1 cellular context compared by ENCODE assay signal in genomic region chr19:47225746-47226425, GRCh38.
TF ChIP-seq lines count a peak whose summit lies in the region.

No MANE protein-coding gene starts in this region.

TF ChIP-seq in K562, 482 proteins besides CTCF, POLR2A, EP300 and RAD21 (continued from another document and continues in another):
- no peak; a peak in 2 of 4 replicates for TF ChIP-seq ZNF639 (CRISPR knock-in tag; conservative IDR thresholded peaks at IDR 0.05 in 1 of 2, IDR thresholded peaks at IDR 0.05 in 1 of 2)
- TF ChIP-seq ZNF75A (CRISPR knock-in tag; IDR thresholded peaks at IDR 0.05), result peak; percentile 34; the same call in 1 of the 2 replicates
- TF ChIP-seq COPS2 (conservative IDR thresholded peaks at IDR 0.05), result no peak
- TF ChIP-seq ZNF707 (CRISPR knock-in tag; conservative IDR thresholded peaks at IDR 0.05), result no peak
- TF ChIP-seq ZNF696 (CRISPR knock-in tag; conservative IDR thresholded peaks at IDR 0.05), result no peak
- no peak for TF ChIP-seq SIX5 (IDR thresholded peaks at IDR 0.05; ENCODE audit: borderline replicate concordance in 1 of 2, insufficient read depth in 1 of 2, low read depth in 1 of 2, low read length in 2 of 2)
- TF ChIP-seq POLR2AphosphoS2 (IDR thresholded peaks at IDR 0.05; ENCODE audit: low read length), result peak; percentile 87
- no peak for TF ChIP-seq TCF7L2 (IDR thresholded peaks at IDR 0.05; ENCODE audit: low read depth, low read length)
- 0 out of 2 replicates have a peak, but pooled peaks have one; percentile 24 for TF ChIP-seq SIN3B (IDR thresholded peaks at IDR 0.05; ENCODE audit: low read depth)
- no peak for TF ChIP-seq SPI1 (IDR thresholded peaks at IDR 0.05; ENCODE audit: borderline replicate concordance, low read depth, low read length)
- TF ChIP-seq PURB (CRISPR knock-in tag; IDR thresholded peaks at IDR 0.05; ENCODE audit: low read depth), result no peak
- TF ChIP-seq PHF8 (IDR thresholded peaks at IDR 0.05; ENCODE audit: borderline replicate concordance, low read length), result peak; percentile 61; the same call in 1 of the 2 replicates
- no peak for TF ChIP-seq ZNF384 (IDR thresholded peaks at IDR 0.05; ENCODE audit: low read depth, low read length)
- peak; percentile 99 for TF ChIP-seq POLR2AphosphoS5 (IDR thresholded peaks at IDR 0.05; ENCODE audit: control insufficient read depth, insufficient read depth, low read depth, low read length)
- peak; percentile 36 for TF ChIP-seq TEAD4 (IDR thresholded peaks at IDR 0.05; ENCODE audit: low read length)
- no peak for TF ChIP-seq TEAD4 (CRISPR knock-in tag; IDR thresholded peaks at IDR 0.05; ENCODE audit: borderline replicate concordance)
- no peak for TF ChIP-seq MTA2 (IDR thresholded peaks at IDR 0.05; ENCODE audit: low read depth)
- TF ChIP-seq VEZF1 (CRISPR knock-in tag; IDR thresholded peaks at IDR 0.05), result peak; percentile 93
- peak; percentile 97; the same call in 1 of the 2 replicates for TF ChIP-seq AFF4 (CRISPR knock-in tag; IDR thresholded peaks at IDR 0.05)
- no peak for TF ChIP-seq CHD1 (IDR thresholded peaks at IDR 0.05; ENCODE audit: low read length)
- no peak for TF ChIP-seq ZNF184 (CRISPR knock-in tag; IDR thresholded peaks at IDR 0.05)
- no peak for TF ChIP-seq FUS (optimal IDR thresholded peaks at IDR 0.05; ENCODE audit: low read depth, low read length)
- TF ChIP-seq ID3 (CRISPR knock-in tag; IDR thresholded peaks at IDR 0.05), result no peak
- TF ChIP-seq ID3 (tag; IDR thresholded peaks at IDR 0.05), result no peak
- no peak for TF ChIP-seq HNRNPLL (IDR thresholded peaks at IDR 0.05; ENCODE audit: low read depth, low read length, poor library complexity, severe bottlenecking)
- peak; percentile 96 to 100 for TF ChIP-seq NONO (IDR thresholded peaks at IDR 0.05; ENCODE audit: low read depth in 2 of 2, low read length in 1 of 2)
- no peak for TF ChIP-seq SUPT5H (IDR thresholded peaks at IDR 0.05)
- peak; percentile 34 to 46; a peak in 1 of 4 replicates for TF ChIP-seq SIN3A (IDR thresholded peaks at IDR 0.05; ENCODE audit: borderline replicate concordance in 2 of 2, control insufficient read depth in 1 of 2, low read depth in 2 of 2, low read length in 2 of 2)
- peak; percentile 76 for TF ChIP-seq NFE2 (IDR thresholded peaks at IDR 0.05; ENCODE audit: low read depth)
- 0 out of 2 replicates have a peak, but pooled peaks have one; percentile 13 for TF ChIP-seq ZBTB12 (CRISPR knock-in tag; IDR thresholded peaks at IDR 0.05)
- peak; percentile 97 for TF ChIP-seq CXXC5 (CRISPR knock-in tag; IDR thresholded peaks at IDR 0.05)
- no peak for TF ChIP-seq DDX20 (tag; IDR thresholded peaks at IDR 0.05; ENCODE audit: low read depth)
- TF ChIP-seq MLLT1 (IDR thresholded peaks at IDR 0.05), result peak in 1 of 2 experiments; percentile 73; a peak in 2 of 4 replicates
- TF ChIP-seq ZBTB9 (CRISPR knock-in tag; IDR thresholded peaks at IDR 0.05), result peak; percentile 88; the same call in 1 of the 2 replicates
- no peak for TF ChIP-seq PRPF4 (IDR thresholded peaks at IDR 0.05; ENCODE audit: insufficient read depth, low read depth, low read length, poor library complexity, severe bottlenecking)
- TF ChIP-seq PRMT5 (CRISPR knock-in tag; IDR thresholded peaks at IDR 0.05), result no peak
- no peak for TF ChIP-seq MED1 (CRISPR knock-in tag; IDR thresholded peaks at IDR 0.05; ENCODE audit: borderline replicate concordance)
- TF ChIP-seq TAF15 (IDR thresholded peaks at IDR 0.05; ENCODE audit: low read depth, low read length), result no peak
- no peak for TF ChIP-seq TCF7 (IDR thresholded peaks at IDR 0.05; ENCODE audit: borderline replicate concordance)
- TF ChIP-seq ELK3 (CRISPR knock-in tag; IDR thresholded peaks at IDR 0.05), result no peak
- no peak for TF ChIP-seq MAFG (tag; conservative IDR thresholded peaks at IDR 0.05)
- TF ChIP-seq KLF10 (CRISPR knock-in tag; IDR thresholded peaks at IDR 0.05), result no peak
- TF ChIP-seq BRF1 (IDR thresholded peaks at IDR 0.05; ENCODE audit: borderline replicate concordance, extremely low read depth, insufficient read length), result no peak
- TF ChIP-seq NFXL1 (CRISPR knock-in tag; IDR thresholded peaks at IDR 0.05), result no peak
- TF ChIP-seq ZNF764 (CRISPR knock-in tag; IDR thresholded peaks at IDR 0.05; ENCODE audit: low read depth), result no peak
- TF ChIP-seq MEF2A (IDR thresholded peaks at IDR 0.05; ENCODE audit: control insufficient read depth, low read depth, low read length), result peak; percentile 98
- TF ChIP-seq E2F5 (CRISPR knock-in tag; IDR thresholded peaks at IDR 0.05), result 0 out of 2 replicates have a peak, but pooled peaks have one; percentile 52
- peak; percentile 73; the same call in 1 of the 2 replicates for TF ChIP-seq ZNF282 (CRISPR knock-in tag; IDR thresholded peaks at IDR 0.05)
- no peak for TF ChIP-seq SFPQ (IDR thresholded peaks at IDR 0.05; ENCODE audit: low read depth, low read length)
- peak; percentile 94 for TF ChIP-seq JUND (IDR thresholded peaks at IDR 0.05; ENCODE audit: borderline replicate concordance, low read depth, low read length)
- TF ChIP-seq JUND (tag; IDR thresholded peaks at IDR 0.05; ENCODE audit: borderline replicate concordance, low read depth, low read length), result peak; percentile 59; the same call in 1 of the 3 replicates
- TF ChIP-seq POLR2H (tag; IDR thresholded peaks at IDR 0.05; ENCODE audit: low read depth), result peak; percentile 98
- TF ChIP-seq ZNF146 (CRISPR knock-in tag; IDR thresholded peaks at IDR 0.05; ENCODE audit: unreplicated experiment), result no peak
- TF ChIP-seq ZC3H4 (CRISPR knock-in tag; IDR thresholded peaks at IDR 0.05; ENCODE audit: borderline replicate concordance), result no peak
- TF ChIP-seq RBM25 (IDR thresholded peaks at IDR 0.05; ENCODE audit: low read depth, low read length, severe bottlenecking), result peak; percentile 45
- no peak for TF ChIP-seq ZNF324 (CRISPR knock-in tag; IDR thresholded peaks at IDR 0.05)
- peak; percentile 43 for TF ChIP-seq HCFC1 (IDR thresholded peaks at IDR 0.05; ENCODE audit: low read depth, low read length)
- peak; percentile 66 for TF ChIP-seq NCOR1 (IDR thresholded peaks at IDR 0.05)
